ENCODE assay signal across 11 cellular contexts in genomic region chr5:138974227-138975063, GRCh38.
DNase-seq lines count a peak whose midpoint lies in the region; FAIRE-seq and TF ChIP-seq lines count a peak whose summit lies in the region.
"Had no signal": no experiment of that assay in that cellular context is flagged by ENCODE, and none has a peak within 500 bp of the region (broad histone marks: within the 10 kb centered on the region; RNA-seq: fewer than 3 reads in every experiment).

No MANE protein-coding gene starts in this region.

- peak overlapping the region; percentile 88 for H3K27ac Mint-ChIP-seq in nephron progenitor cell

- H3K4me3 ChIP-seq in fibroblast of the aortic adventitia (ENCODE audit: low read depth, low read length), result no peak overlapping the region
- H3K4me3 ChIP-seq: A549, GM12878 had no signal

- no peaks in the 10 kb centered on the region for H3K9me3 Mint-ChIP-seq in nephron progenitor cell

- peak; percentile 38 for DNase-seq in NCI-H748 (lab: John Stamatoyannopoulos, UW; ENCODE audit: unreplicated experiment)
- DNase-seq in NCI-H748 treated with DMSO at 0.1 percent for 48 hours (lab: John Stamatoyannopoulos, UW), result no peak
- peak; percentile 92 for DNase-seq in fibroblast of the aortic adventitia (ENCODE audit: low read depth)
- peak; percentile 44 for DNase-seq in nephron progenitor cell
- DNase-seq in NCI-H526 (lab: John Stamatoyannopoulos, UW), result no peak
- no peak for DNase-seq in NCI-H526 treated with DMSO at 0.1 percent for 48 hours (lab: John Stamatoyannopoulos, UW)
- no peak for DNase-seq in frontal cortex (ENCODE audit: low spot score in 2 of 2)
- no peak for DNase-seq in effector CD4-positive, alpha-beta T cell
- DNase-seq: NCI-H1930 had no signal

- peaks cover 11% of the 10 kb centered on the region for H3K27me3 Mint-ChIP-seq in nephron progenitor cell (ENCODE audit: low read depth, poor library complexity)

- H3K4me1 Mint-ChIP-seq in nephron progenitor cell, result peaks cover 62% of the 10 kb centered on the region

- no peaks in the 10 kb centered on the region for H3K36me3 Mint-ChIP-seq in nephron progenitor cell (ENCODE audit: low read depth)

- H3K4me3 Mint-ChIP-seq in nephron progenitor cell, result peak overlapping the region; percentile 21

- FAIRE-seq in frontal cortex (lab: Jason Lieb, UNC), result no peak
- FAIRE-seq: A549, GM12878 had no signal

- TF ChIP-seq CTCF in fibroblast of the aortic adventitia (IDR thresholded peaks at IDR 0.05; ENCODE audit: insufficient read depth, low read length) (no peak), nephron progenitor cell (IDR thresholded peaks at IDR 0.05) (no peak)

Comparison
In these comparisons a context has a peak if more than half of its experiments do, and no peak if none do; other contexts are left out.
1. DNase-seq: peak in NCI-H748 (single experiment), fibroblast of the aortic adventitia (single experiment) and nephron progenitor cell (single experiment); none in NCI-H748 treated with DMSO at 0.1 percent for 48 hours (single experiment), NCI-H526 (0 of 2), NCI-H526 treated with DMSO at 0.1 percent for 48 hours (single experiment), frontal cortex (0 of 2) and effector CD4-positive, alpha-beta T cell (single experiment).